In the genomic region with DNA sequence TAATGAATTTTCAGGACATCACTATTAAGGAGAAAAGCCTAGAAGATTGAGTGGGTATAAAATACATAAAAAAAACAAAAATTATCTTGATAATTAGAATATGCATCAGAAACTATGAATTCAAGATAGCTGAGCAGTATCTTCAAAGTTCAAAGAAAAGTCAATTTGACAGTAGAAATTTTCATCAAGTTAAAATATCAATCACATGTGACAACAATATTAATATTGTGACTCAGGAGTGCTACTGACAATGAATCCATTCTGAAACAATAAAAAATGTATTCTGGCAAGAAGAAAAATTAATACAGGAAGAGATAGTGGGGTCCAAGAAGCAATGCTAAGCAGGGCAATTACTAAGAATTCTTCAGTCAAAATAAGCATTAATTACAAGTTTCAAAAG, we compare ENCODE assay signal across 28 cellular contexts.
"Had no signal": no experiment of that assay in that cellular context is flagged by ENCODE, and none has a peak within 500 bp of the region (broad histone marks: within the 10 kb centered on the region; RNA-seq: fewer than 3 reads in every experiment).

No MANE protein-coding gene starts in this region.

- H3K27me3 Mint-ChIP-seq: progenitor cell of endocrine pancreas; stimulated activated naive B cell treated with anti-CD40 and anti-IgM and Interleukin-4, amounts not matched to agents 10 μg/mL and 1 μg/mL and 100 μg/mL, for 72 hours; stimulated activated naive CD8-positive, alpha-beta T cell treated with anti-CD3 and anti-CD28 coated beads, Interleukin-15, Interleukin-2, amounts not matched to agents 100 ng/mL and 50 ng/mL, for 24 hours had no signal

- H3K4me1 Mint-ChIP-seq: natural killer cell; nephron; neural crest cell; stimulated activated effector memory CD8-positive, alpha-beta T cell treated with anti-CD3 and anti-CD28 coated beads, Interleukin-12 subunit alpha, Interleukin-12 subunit beta, amount 100 ng/mL, for 72 hours; stimulated activated naive B cell treated with anti-CD40 and anti-IgM and Interleukin-4, amounts not matched to agents 10 μg/mL and 1 μg/mL and 100 μg/mL, for 72 hours had no signal

- H3K27me3 ChIP-seq: neutrophil, right lobe of liver, sigmoid colon, stomach, thyroid gland, tibial nerve, upper lobe of left lung, vagina had no signal

- H3K9ac ChIP-seq: parathyroid adenoma had no signal

- H3K4me1 ChIP-seq: parathyroid adenoma, psoas muscle, right lobe of liver, sigmoid colon, stomach, thyroid gland, tibial nerve, upper lobe of left lung, vagina had no signal

- ATAC-seq: natural killer cell; psoas muscle; right cardiac atrium; right lobe of liver; stimulated activated effector memory CD8-positive, alpha-beta T cell treated with anti-CD3 and anti-CD28 coated beads, Interleukin-12 subunit alpha, Interleukin-12 subunit beta, amount 100 ng/mL, for 72 hours; stimulated activated naive B cell treated with anti-CD40 and anti-IgM and Interleukin-4, amounts not matched to agents 10 μg/mL and 1 μg/mL and 100 μg/mL, for 72 hours had no signal

- H3K9me3 ChIP-seq: neutrophil, psoas muscle, right lobe of liver, sigmoid colon, thoracic aorta, thyroid gland, tibial nerve, upper lobe of left lung, vagina had no signal

- H3K27ac Mint-ChIP-seq: natural killer cell; nephron; progenitor cell of endocrine pancreas; stimulated activated effector memory CD8-positive, alpha-beta T cell treated with anti-CD3 and anti-CD28 coated beads, Interleukin-12 subunit alpha, Interleukin-12 subunit beta, amount 100 ng/mL, for 72 hours; stimulated activated naive B cell treated with anti-CD40 and anti-IgM and Interleukin-4, amounts not matched to agents 10 μg/mL and 1 μg/mL and 100 μg/mL, for 72 hours; stimulated activated naive CD8-positive, alpha-beta T cell treated with anti-CD3 and anti-CD28 coated beads, Interleukin-15, Interleukin-2, amounts not matched to agents 100 ng/mL and 50 ng/mL, for 24 hours had no signal

- H3K9me3 Mint-ChIP-seq: neural crest cell; stimulated activated effector memory CD8-positive, alpha-beta T cell treated with anti-CD3 and anti-CD28 coated beads, Interleukin-12 subunit alpha, Interleukin-12 subunit beta, amount 100 ng/mL, for 72 hours; stimulated activated naive CD8-positive, alpha-beta T cell treated with anti-CD3 and anti-CD28 coated beads, Interleukin-15, Interleukin-2, amounts not matched to agents 100 ng/mL and 50 ng/mL, for 24 hours had no signal

- H3K27ac ChIP-seq: neutrophil, parathyroid adenoma, psoas muscle, right lobe of liver, sigmoid colon, stomach, thoracic aorta, thyroid gland, tibial nerve, upper lobe of left lung, vagina had no signal

- H3K79me2 ChIP-seq: parathyroid adenoma had no signal

- H3K36me3 ChIP-seq: neutrophil, right lobe of liver, sigmoid colon, stomach, thoracic aorta, thyroid gland, tibial nerve, upper lobe of left lung, vagina had no signal

- H2AFZ ChIP-seq: parathyroid adenoma had no signal

- H3K4me3 ChIP-seq: psoas muscle, right lobe of liver, sigmoid colon, stomach, thoracic aorta, thyroid gland, tibial nerve, upper lobe of left lung, vagina had no signal

- DNase-seq: natural killer cell; nucleus accumbens; psoas muscle; right cardiac atrium; right lobe of liver; sigmoid colon; small intestine; stimulated activated CD4-positive, alpha-beta T cell treated with anti-CD3 and anti-CD28 coated beads, Interleukin-15, amount 100 ng/mL, for 24 hours; stimulated activated CD4-positive, alpha-beta T cell treated with anti-CD3 and anti-CD28 coated beads, Interleukin-2, amount 100 ng/mL, for 24 hours; stimulated activated CD4-positive, alpha-beta T cell treated with anti-CD3 and anti-CD28 coated beads, Interleukin-2, amount 100 ng/mL, for 48 hours; stimulated activated CD4-positive, alpha-beta T cell treated with anti-CD3 and anti-CD28 coated beads, Interleukin-4, amount 100 ng/mL, for 24 hours; stimulated activated naive B cell treated with anti-CD40 and anti-IgM and Interleukin-4, amounts not matched to agents 10 μg/mL and 1 μg/mL and 100 μg/mL, for 72 hours; stimulated activated naive CD4-positive, alpha-beta T cell treated with Interleukin-2 at 50 U/mL for 16 hours; stomach; thyroid gland; trophoblast cell; upper lobe of left lung had no signal

- H3K36me3 Mint-ChIP-seq: natural killer cell; stimulated activated effector memory CD8-positive, alpha-beta T cell treated with anti-CD3 and anti-CD28 coated beads, Interleukin-12 subunit alpha, Interleukin-12 subunit beta, amount 100 ng/mL, for 72 hours; stimulated activated naive B cell treated with anti-CD40 and anti-IgM and Interleukin-4, amounts not matched to agents 10 μg/mL and 1 μg/mL and 100 μg/mL, for 72 hours had no signal

- FAIRE-seq: urothelium cell line had no signal

- H3K4me3 Mint-ChIP-seq: natural killer cell; nephron; neural crest cell; stimulated activated effector memory CD8-positive, alpha-beta T cell treated with anti-CD3 and anti-CD28 coated beads, Interleukin-12 subunit alpha, Interleukin-12 subunit beta, amount 100 ng/mL, for 72 hours; stimulated activated naive B cell treated with anti-CD40 and anti-IgM and Interleukin-4, amounts not matched to agents 10 μg/mL and 1 μg/mL and 100 μg/mL, for 72 hours; stimulated activated naive CD8-positive, alpha-beta T cell treated with anti-CD3 and anti-CD28 coated beads, Interleukin-15, Interleukin-2, amounts not matched to agents 100 ng/mL and 50 ng/mL, for 24 hours had no signal
